ENCODE assay signal across 8 cellular contexts in the genomic region with DNA sequence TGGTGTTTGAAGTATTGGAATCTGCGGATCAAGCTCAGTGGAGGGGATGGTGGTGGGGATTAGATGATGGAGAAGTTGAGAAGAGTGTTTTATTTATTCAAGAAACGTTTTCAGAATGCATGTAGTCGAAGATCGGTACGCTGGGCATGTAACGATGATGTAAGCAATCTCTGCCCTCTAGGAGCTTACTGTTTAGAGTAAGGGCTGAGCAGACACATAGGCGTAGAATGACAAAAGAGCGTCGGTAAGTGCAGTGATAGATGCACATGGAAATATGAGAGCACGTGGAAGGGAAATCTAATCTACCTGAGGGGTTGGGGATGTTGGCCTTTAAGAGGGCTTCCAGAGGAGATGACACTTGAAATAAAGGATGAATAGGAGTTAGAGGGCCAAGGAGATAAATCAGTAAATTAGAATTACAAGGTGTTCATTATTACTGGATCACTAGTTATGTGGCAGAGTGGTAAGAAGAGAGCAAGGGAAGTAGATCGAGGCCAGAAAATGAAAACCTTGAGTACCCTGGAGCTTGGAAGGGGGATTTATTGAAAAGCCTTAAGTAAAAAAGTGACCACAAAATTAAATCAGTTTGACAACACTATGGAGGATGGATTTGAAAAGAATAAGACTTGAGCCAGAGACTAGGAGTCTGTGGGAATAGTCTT. TPM values are rescaled to one million over a fixed set of nuclear protein-coding genes. Genes with fewer than 3 reads are reported as not detected.
DNase-seq lines count a peak whose midpoint lies in the region; ATAC-seq and TF ChIP-seq lines count a peak whose summit lies in the region.

No MANE protein-coding gene starts in this region.

- CTCF ChIA-PET in A673 (lab: Charles Lee) (interaction anchor here (1.0 to 1.5 kb wide), 2 partner anchors 8 to 206 kb away, joined by 4 to 7 read pairs; no protein-coding TSS in a partner anchor), PC-3 (lab: Charles Lee) (interaction anchor here (0.7 kb wide), 1 partner anchor 31 kb away, joined by 3 read pairs; a partner anchor contains a TSS)

- H2AFZ ChIP-seq in PC-3 (ENCODE audit: low read length) = peak overlapping the region; percentile 95
- H2AFZ ChIP-seq in neuron (ENCODE audit: low read depth, low read length) = peak overlapping the region; percentile 86

- H3K9ac ChIP-seq in PC-3 (ENCODE audit: low read length) = peak overlapping the region; percentile 89

- TF ChIP-seq CTCF in A673 (conservative IDR thresholded peaks at IDR 0.05; ENCODE audit: low read depth, low read length) = no peak
- TF ChIP-seq CTCF in PC-3 (conservative IDR thresholded peaks at IDR 0.05; ENCODE audit: low read depth, low read length) = no peak

- no peaks in the 10 kb centered on the region for H3K9me2 ChIP-seq in PC-3 (replicated peaks; ENCODE audit: low read length)

- H4K20me1 ChIP-seq in PC-3 (ENCODE audit: low read length) = peaks cover 5% of the 10 kb centered on the region

- H3K4me3 ChIP-seq in A673 (ENCODE audit: low read depth, low read length, poor library complexity, severe bottlenecking) (peak overlapping the region; percentile 77), PC-3 (ENCODE audit: low read length) (peak overlapping the region; percentile 84), neuron (ENCODE audit: low read length) (peak overlapping the region; percentile 69)

- intact Hi-C loops in A673 (cut with micrococcal nuclease; ENCODE audit: unreplicated experiment) (no loop called here), PC-3 (cut with micrococcal nuclease) (no loop called here)

- H3K4me2 ChIP-seq in PC-3 (ENCODE audit: low read length) = peak overlapping the region; percentile 85

- no peaks in the 10 kb centered on the region for H3K36me3 ChIP-seq in A673 (ENCODE audit: insufficient read depth, low read length, poor library complexity, severe bottlenecking)
- no peaks in the 10 kb centered on the region for H3K36me3 ChIP-seq in PC-3 (ENCODE audit: low read depth, low read length)
- no peaks in the 10 kb centered on the region for H3K36me3 ChIP-seq in neuron (ENCODE audit: insufficient read depth, low read length)

- peak; percentile 50 for DNase-seq in A673 (ENCODE audit: low spot score)
- peak; percentile 19 for DNase-seq in PC-3
- peak; percentile 58 to 68 for DNase-seq in erythroblast (lab: John Stamatoyannopoulos, UW)
- no peak for DNase-seq in GM03348 (ENCODE audit: low spot score)
- DNase-seq in T1000 (lab: John Stamatoyannopoulos, UW) = no peak

- H3K4me1 ChIP-seq in A673 (ENCODE audit: insufficient read depth, low read length, poor library complexity, severe bottlenecking) (peaks cover 32% of the 10 kb centered on the region), PC-3 (ENCODE audit: insufficient read depth, low read length) (peaks cover 43% of the 10 kb centered on the region), neuron (ENCODE audit: insufficient read depth, low read length) (peaks cover 6% of the 10 kb centered on the region)

- BruUV-seq in A673 (replicated peaks; lab: Mats Ljungman, UMichigan) (TSS peak; percentile 67), PC-3 (replicated peaks; lab: Mats Ljungman, UMichigan) (no TSS peak)

- POLR2A ChIA-PET in A673 (lab: Charles Lee; ENCODE audit: low non-redundant PET) = no interaction called here
- POLR2A ChIA-PET in PC-3 (lab: Charles Lee; ENCODE audit: unreplicated experiment) = interaction anchor here (0.5 kb wide), 2 partner anchors 197 to 811 kb away, joined by 3 read pairs; no protein-coding TSS in a partner anchor

- ATAC-seq in GM18868 (IDR thresholded peaks at IDR 0.05; ENCODE audit: unreplicated experiment) (peak; percentile 3), HG03064 (IDR thresholded peaks at IDR 0.05; ENCODE audit: low read depth, unreplicated experiment) (peak; percentile 25), PC-3 (peak; percentile 31)

- no peaks in the 10 kb centered on the region for H3K9me3 ChIP-seq in A673 (ENCODE audit: low read depth, low read length, poor library complexity, severe bottlenecking)
- H3K9me3 ChIP-seq in PC-3 (ENCODE audit: low read length) = no peaks in the 10 kb centered on the region
- H3K9me3 ChIP-seq in neuron (ENCODE audit: low read length) = peaks cover 2% of the 10 kb centered on the region

- no peak for TF ChIP-seq POLR2A in erythroblast (IDR thresholded peaks at IDR 0.05; ENCODE audit: low read length)

- H3K27me3 ChIP-seq in A673 (replicated peaks; ENCODE audit: insufficient read depth, low read depth, low read length, poor library complexity) (no peaks in the 10 kb centered on the region), PC-3 (ENCODE audit: low read length) (no peaks in the 10 kb centered on the region), neuron (ENCODE audit: insufficient read depth, low read length) (no peaks in the 10 kb centered on the region)

- H3K27ac ChIP-seq in A673 (ENCODE audit: low read depth, low read length, poor library complexity, severe bottlenecking) (peak overlapping the region; percentile 75), PC-3 (ENCODE audit: low read length) (peak overlapping the region; percentile 62)

- H3K79me2 ChIP-seq in PC-3 (ENCODE audit: low read length) = peaks cover 72% of the 10 kb centered on the region

- no peaks in the 10 kb centered on the region for H3F3A ChIP-seq in PC-3 (ENCODE audit: low read length, unreplicated experiment)

RNA-seq across cellular contexts. Expression of a gene that starts 0.7 kb away (rescaled TPM):
- total RNA-seq in A673 (2021) = 25.9 and 29.1 TPM in 2 replicates
- 17.9 and 23.5 TPM in 2 replicates for total RNA-seq in PC-3 (2014; rRNA removed)

RNA-seq across cellular contexts. Expression of a gene that starts 30.5 kb away (rescaled TPM):
- total RNA-seq in A673 (2021) (15.0 and 15.8 TPM in 2 replicates), PC-3 (2014; rRNA removed) (7.8 and 8.0 TPM in 2 replicates)

Comparison
In these comparisons a context has a peak if more than half of its experiments do, and no peak if none do; other contexts are left out.
1. DNase-seq: peak in A673 (single experiment), PC-3 (single experiment) and erythroblast (2 of 2); none in GM03348 (single experiment) and T1000 (single experiment).
2. Peak in every context shown above with its lines, with median percentiles within 50 percentile points of each other: H3K4me3 ChIP-seq and ATAC-seq.